In genomic region chr19:46718934-46719551, GRCh38 we compare ENCODE assay signal across 11 cellular contexts. TPM values are rescaled to one million over a fixed set of nuclear protein-coding genes. Genes with fewer than 3 reads are reported as not detected.
DNase-seq lines count a peak whose midpoint lies in the region; ATAC-seq and TF ChIP-seq lines count a peak whose summit lies in the region.
"Had no signal": no experiment of that assay in that cellular context is flagged by ENCODE, and none has a peak within 500 bp of the region (broad histone marks: within the 10 kb centered on the region; RNA-seq: fewer than 3 reads in every experiment).

No MANE protein-coding gene starts in this region.

- DNase-seq in left ventricle myocardium inferior: no peak
- DNase-seq in left ventricle myocardium superior: no peak
- DNase-seq in KBM-7: peak; percentile 59
- peak; percentile 39 for DNase-seq in endodermal cell
- DNase-seq in T1000 (lab: John Stamatoyannopoulos, UW): no peak
- no peak for DNase-seq in midbrain (lab: John Stamatoyannopoulos, UW)
- no peak for DNase-seq in substantia nigra (lab: John Stamatoyannopoulos, UW)
- DNase-seq: Caco-2, NCI-H1436 treated with DMSO at 0.1 percent for 48 hours, trophoblast cell had no signal

- no peak for ATAC-seq in left ventricle myocardium superior
- no peak for ATAC-seq in GM21576 (IDR thresholded peaks at IDR 0.05; ENCODE audit: unreplicated experiment)

- no peaks in the 10 kb centered on the region for H3K27me3 ChIP-seq in left ventricle myocardium inferior (ENCODE audit: low read depth)
- H3K27me3 ChIP-seq in endodermal cell (ENCODE audit: control insufficient read depth, insufficient read depth, low read length, poor library complexity, severe bottlenecking): no peaks in the 10 kb centered on the region

- H3K36me3 ChIP-seq in left ventricle myocardium inferior (peaks cover 45% of the 10 kb centered on the region), endodermal cell (ENCODE audit: control insufficient read depth, insufficient read depth, low read length) (peaks cover 21% of the 10 kb centered on the region)

- 85 to 89% methylated on average over 6 to 14 of the region's 14 CpGs for WGBS in endodermal cell (ENCODE audit: insufficient coverage in 1 of 2, insufficient read length in 1 of 2), 2 experiments

- H3K9ac ChIP-seq in endodermal cell (ENCODE audit: extremely low read depth, low read length, poor library complexity, severe bottlenecking): no peak overlapping the region

- H3K4me1 Mint-ChIP-seq in endodermal cell: peaks cover 13% of the 10 kb centered on the region

- H3K9me3 ChIP-seq in left ventricle myocardium inferior (replicated peaks) (no peaks in the 10 kb centered on the region), endodermal cell (ENCODE audit: control insufficient read depth, low read length) (no peaks in the 10 kb centered on the region)
- H3K9me3 ChIP-seq: Caco-2 had no signal

- H3K27ac ChIP-seq in left ventricle myocardium inferior (replicated peaks) (peak overlapping the region; percentile 90), endodermal cell (ENCODE audit: low read depth, low read length) (no peak overlapping the region), substantia nigra (ENCODE audit: low read depth, low read length, poor library complexity, severe bottlenecking) (no peak overlapping the region)

- H3K4me1 ChIP-seq in left ventricle myocardium inferior (peaks cover 48% of the 10 kb centered on the region), endodermal cell (ENCODE audit: control insufficient read depth, insufficient read depth, low read length) (no peaks in the 10 kb centered on the region)

- in situ Hi-C loops in KBM-7 (cut with MboI; ENCODE audit: low pct_unique_long_range_greater_than_20kb, low sequenced_read_pairs): no loop called here

- intact Hi-C loops in left ventricle myocardium inferior (cut with micrococcal nuclease): no loop called here
- intact Hi-C loops in left ventricle myocardium superior (cut with micrococcal nuclease): no loop called here

- H3K4me3 ChIP-seq in left ventricle myocardium inferior (no peak overlapping the region), endodermal cell (ENCODE audit: low read length) (no peak overlapping the region)

- no peak overlapping the region for H3K27ac Mint-ChIP-seq in endodermal cell

- no peaks in the 10 kb centered on the region for H3K9me3 Mint-ChIP-seq in endodermal cell

- H3K4me3 Mint-ChIP-seq in endodermal cell: no peak overlapping the region

- no peaks in the 10 kb centered on the region for H3K27me3 Mint-ChIP-seq in endodermal cell (ENCODE audit: insufficient read depth)

- H3K36me3 Mint-ChIP-seq in endodermal cell (ENCODE audit: low read depth): peaks cover 24% of the 10 kb centered on the region

- TF ChIP-seq CTCF in left ventricle myocardium inferior (IDR thresholded peaks at IDR 0.05; ENCODE audit: borderline replicate concordance) (no peak), endodermal cell (conservative IDR thresholded peaks at IDR 0.05) (no peak)

RNA-seq across cellular contexts. Expression of gene PRKD2, which starts 2.1 kb away (rescaled TPM):
- total RNA-seq in left ventricle myocardium inferior (7.9 TPM), left ventricle myocardium superior (9.3 TPM), endodermal cell (10 to 100 TPM; 80.5 to 90.8 TPM)
- 29.2 TPM for polyA plus RNA-seq in endodermal cell (2013, experiment 1 of 2)
- polyA plus RNA-seq in endodermal cell (2013, experiment 2 of 2): 30.6 TPM

RNA-seq across cellular contexts. Expression of gene FKRP, which starts 26.8 kb away (rescaled TPM):
- total RNA-seq in left ventricle myocardium inferior (15.6 TPM), left ventricle myocardium superior (15.3 TPM), endodermal cell (10 to 100 TPM; 19.8 to 33.7 TPM)
- polyA plus RNA-seq in endodermal cell (2013, experiment 1 of 2): 28.9 TPM
- polyA plus RNA-seq in endodermal cell (2013, experiment 2 of 2): 25.7 TPM

RNA-seq across cellular contexts. Expression of gene STRN4, which starts 27.2 kb away (rescaled TPM):
- total RNA-seq in left ventricle myocardium inferior (52.7 TPM), left ventricle myocardium superior (49.0 TPM), endodermal cell (100 to 1,000 TPM; 142 to 155 TPM)
- polyA plus RNA-seq in endodermal cell (2013, experiment 1 of 2): 94.4 TPM
- polyA plus RNA-seq in endodermal cell (2013, experiment 2 of 2): 83.3 TPM

RNA-seq across cellular contexts. Expression of gene DACT3, which starts 58.1 kb away (rescaled TPM):
- total RNA-seq in left ventricle myocardium inferior (18.3 TPM), left ventricle myocardium superior (14.1 TPM), endodermal cell (under 1 TPM; 0.15 to 0.70 TPM)
- polyA plus RNA-seq in endodermal cell (2013, experiment 1 of 2): 11.3 TPM
- 10.6 TPM for polyA plus RNA-seq in endodermal cell (2013, experiment 2 of 2)

Comparison
In these comparisons a context has a peak if more than half of its experiments do, and no peak if none do; other contexts are left out.
1. DNase-seq: peak in KBM-7 (single experiment) and endodermal cell (single experiment); none in left ventricle myocardium inferior (single experiment), left ventricle myocardium superior (single experiment), T1000 (single experiment), midbrain (single experiment) and substantia nigra (0 of 49).